15 cellular contexts compared by ENCODE assay signal in genomic region chr20:34999782-35000181, GRCh38. TPM values are rescaled to one million over a fixed set of nuclear protein-coding genes. Genes with fewer than 3 reads are reported as not detected.
DNase-seq lines count a peak whose midpoint lies in the region; ATAC-seq and TF ChIP-seq lines count a peak whose summit lies in the region.
"Had no signal": no experiment of that assay in that cellular context is flagged by ENCODE, and none has a peak within 500 bp of the region (broad histone marks: within the 10 kb centered on the region; RNA-seq: fewer than 3 reads in every experiment).

No MANE protein-coding gene starts in this region.

- no peaks in the 10 kb centered on the region for H3K27me3 Mint-ChIP-seq in activated T-cell treated with anti-CD3 and anti-CD28 coated beads, Interleukin-2, amount 50 U/mL, for 24 hours
- H3K27me3 Mint-ChIP-seq in activated T-cell treated with anti-CD3 and anti-CD28 coated beads, Interleukin-2, amount 50 U/mL, for 72 hours (ENCODE audit: low read depth) = no peaks in the 10 kb centered on the region
- no peaks in the 10 kb centered on the region for H3K27me3 Mint-ChIP-seq in endodermal cell (ENCODE audit: insufficient read depth)

- no peak overlapping the region for H3K9ac ChIP-seq in endodermal cell (ENCODE audit: extremely low read depth, low read length, poor library complexity, severe bottlenecking)
- H3K9ac ChIP-seq: GM23248 had no signal

- in situ Hi-C loops in gastrocnemius medialis (cut with MboI; ENCODE audit: low sequenced_read_pairs in 4 of 4) = no loop called here

- H3K4me3 Mint-ChIP-seq in activated T-cell treated with anti-CD3 and anti-CD28 coated beads, Interleukin-2, amount 50 U/mL, for 24 hours = no peak overlapping the region
- H3K4me3 Mint-ChIP-seq in activated T-cell treated with anti-CD3 and anti-CD28 coated beads, Interleukin-2, amount 50 U/mL, for 72 hours = no peak overlapping the region
- H3K4me3 Mint-ChIP-seq in endodermal cell = no peak overlapping the region
- H3K4me3 Mint-ChIP-seq: CD14-positive monocyte; CD8-positive, alpha-beta T cell had no signal

- no peaks in the 10 kb centered on the region for H3K9me3 Mint-ChIP-seq in activated T-cell treated with anti-CD3 and anti-CD28 coated beads, Interleukin-2, amount 50 U/mL, for 24 hours
- H3K9me3 Mint-ChIP-seq in activated T-cell treated with anti-CD3 and anti-CD28 coated beads, Interleukin-2, amount 50 U/mL, for 72 hours = no peaks in the 10 kb centered on the region
- H3K9me3 Mint-ChIP-seq in endodermal cell = no peaks in the 10 kb centered on the region
- H3K9me3 Mint-ChIP-seq: CD8-positive, alpha-beta T cell had no signal

- no peak overlapping the region for H2AFZ ChIP-seq in OCI-LY7 (ENCODE audit: low read length)
- H2AFZ ChIP-seq: GM23248 had no signal

- H3K9me2 ChIP-seq in OCI-LY7 (ENCODE audit: insufficient read depth, low read length) = no peaks in the 10 kb centered on the region

- no peak for TF ChIP-seq EP300 in stomach (IDR thresholded peaks at IDR 0.05)

- no peaks in the 10 kb centered on the region for H3K4me1 ChIP-seq in endodermal cell (ENCODE audit: control insufficient read depth, insufficient read depth, low read length)
- H3K4me1 ChIP-seq in gastrocnemius medialis = peaks cover 13 to 15% of the 10 kb centered on the region in 2 donors
- peaks cover 13% of the 10 kb centered on the region for H3K4me1 ChIP-seq in OCI-LY7 (ENCODE audit: insufficient read depth, low read length, poor library complexity, severe bottlenecking)
- peaks cover 10 to 21% (median 12%) of the 10 kb centered on the region in 4 donors for H3K4me1 ChIP-seq in stomach

- TF ChIP-seq CTCF in RWPE1 (conservative IDR thresholded peaks at IDR 0.05; ENCODE audit: low read depth) (no peak), endodermal cell (conservative IDR thresholded peaks at IDR 0.05) (no peak), gastrocnemius medialis (IDR thresholded peaks at IDR 0.05 in 4 of 5, conservative IDR thresholded peaks at IDR 0.05 in 1 of 5) (no peak), OCI-LY7 (conservative IDR thresholded peaks at IDR 0.05; ENCODE audit: low read length) (no peak), stomach (IDR thresholded peaks at IDR 0.05) (no peak)

- H4K20me1 ChIP-seq in OCI-LY7 (ENCODE audit: insufficient read depth, low read length) = no peaks in the 10 kb centered on the region

- DNase-seq in activated T-cell treated with anti-CD3 and anti-CD28 coated beads, Interleukin-2, amount 50 U/mL, for 24 hours = no peak
- no peak for DNase-seq in activated T-cell treated with anti-CD3 and anti-CD28 coated beads, Interleukin-2, amount 50 U/mL, for 72 hours
- DNase-seq in RWPE1 (ENCODE audit: low spot score) (no peak), endodermal cell (no peak), gastrocnemius medialis (no peak), OCI-LY7 (ENCODE audit: low spot score) (no peak), stomach (no peak)
- DNase-seq: CD8-positive, alpha-beta T cell; COR-L47; GF-D8; GM23248 had no signal

- H3K27ac ChIP-seq in RWPE1 = peak overlapping the region; percentile 12
- no peak overlapping the region for H3K27ac ChIP-seq in endodermal cell (ENCODE audit: low read depth, low read length)
- peak overlapping the region; percentile 72 to 91 (median 84) for H3K27ac ChIP-seq in gastrocnemius medialis
- no peak overlapping the region for H3K27ac ChIP-seq in OCI-LY7 (ENCODE audit: low read depth, low read length, poor library complexity, severe bottlenecking)
- H3K27ac ChIP-seq in stomach = no peak overlapping the region
- H3K27ac ChIP-seq: 22Rv1, GM23248 had no signal

- H3K4me3 ChIP-seq in endodermal cell (ENCODE audit: low read length) (no peak overlapping the region), gastrocnemius medialis (no peak overlapping the region), OCI-LY7 (ENCODE audit: low read depth, low read length, poor library complexity, severe bottlenecking) (no peak overlapping the region), stomach (no peak overlapping the region)
- H3K4me3 ChIP-seq: GM23248 had no signal

- H3K79me2 ChIP-seq in OCI-LY7 (ENCODE audit: insufficient read depth, low read depth, low read length) = no peaks in the 10 kb centered on the region

- no peak for ATAC-seq in activated T-cell treated with anti-CD3 and anti-CD28 coated beads, Interleukin-2, amount 50 U/mL, for 72 hours (replicated peaks in 1 of 2)
- ATAC-seq in gastrocnemius medialis (peak in 1 of 2 donors; percentile 5), HG02610 (IDR thresholded peaks at IDR 0.05; ENCODE audit: unreplicated experiment) (no peak)
- ATAC-seq: CD8-positive, alpha-beta T cell; HCT116 had no signal

- no TSS peak for BruUV-seq in OCI-LY7 (replicated peaks; lab: Mats Ljungman, UMichigan)

- CTCF ChIA-PET in RWPE1 (lab: Yijun Ruan, JAX) (interaction anchor here (1.4 kb wide), 1 partner anchor 126 kb away, joined by 6 read pairs; no protein-coding TSS in a partner anchor), OCI-LY7 (lab: Charles Lee; ENCODE audit: unreplicated experiment) (no interaction called here)

- no peak for TF ChIP-seq POLR2A in gastrocnemius medialis (IDR thresholded peaks at IDR 0.05)
- TF ChIP-seq POLR2A in stomach (IDR thresholded peaks at IDR 0.05) = no peak

- H3K4me2 ChIP-seq in OCI-LY7 (ENCODE audit: low read length) = no peak overlapping the region

- H3K4me1 Mint-ChIP-seq in activated T-cell treated with anti-CD3 and anti-CD28 coated beads, Interleukin-2, amount 50 U/mL, for 24 hours (ENCODE audit: low read depth) = no peaks in the 10 kb centered on the region
- H3K4me1 Mint-ChIP-seq in activated T-cell treated with anti-CD3 and anti-CD28 coated beads, Interleukin-2, amount 50 U/mL, for 72 hours (ENCODE audit: low read depth) = peaks cover 8% of the 10 kb centered on the region
- H3K4me1 Mint-ChIP-seq in endodermal cell = peaks cover 5% of the 10 kb centered on the region
- H3K4me1 Mint-ChIP-seq: CD14-positive monocyte had no signal

- H3K27ac Mint-ChIP-seq in activated T-cell treated with anti-CD3 and anti-CD28 coated beads, Interleukin-2, amount 50 U/mL, for 24 hours = peak overlapping the region; percentile 22
- H3K27ac Mint-ChIP-seq in activated T-cell treated with anti-CD3 and anti-CD28 coated beads, Interleukin-2, amount 50 U/mL, for 72 hours = no peak overlapping the region
- peak overlapping the region; percentile 48 for H3K27ac Mint-ChIP-seq in endodermal cell
- H3K27ac Mint-ChIP-seq: CD8-positive, alpha-beta T cell had no signal

- no peaks in the 10 kb centered on the region for H3K27me3 ChIP-seq in endodermal cell (ENCODE audit: control insufficient read depth, insufficient read depth, low read length, poor library complexity, severe bottlenecking)
- no peaks in the 10 kb centered on the region for H3K27me3 ChIP-seq in gastrocnemius medialis
- no peaks in the 10 kb centered on the region for H3K27me3 ChIP-seq in stomach

- H3K9me3 ChIP-seq in endodermal cell (ENCODE audit: control insufficient read depth, low read length) = no peaks in the 10 kb centered on the region
- no peaks in the 10 kb centered on the region for H3K9me3 ChIP-seq in gastrocnemius medialis
- H3K9me3 ChIP-seq in OCI-LY7 (ENCODE audit: low read length) = no peaks in the 10 kb centered on the region
- no peaks in the 10 kb centered on the region for H3K9me3 ChIP-seq in stomach

- peaks cover 48% of the 10 kb centered on the region for H3K36me3 ChIP-seq in endodermal cell (ENCODE audit: control insufficient read depth, insufficient read depth, low read length)
- peaks cover 0 to 67% of the 10 kb centered on the region in 2 donors for H3K36me3 ChIP-seq in gastrocnemius medialis
- peaks cover 38% of the 10 kb centered on the region for H3K36me3 ChIP-seq in OCI-LY7 (ENCODE audit: insufficient read depth, low read length)
- peaks cover 75 to 98% (median 96%) of the 10 kb centered on the region in 4 donors for H3K36me3 ChIP-seq in stomach

- POLR2A ChIA-PET in RWPE1 (lab: Yijun Ruan, JAX; ENCODE audit: low non-redundant PET) = no interaction called here
- POLR2A ChIA-PET in OCI-LY7 (lab: Charles Lee) = no interaction called here

- intact Hi-C loops in gastrocnemius medialis (cut with DNase I; ENCODE audit: low total_unique reads) = no loop called here
- intact Hi-C loops in OCI-LY7 (cut with micrococcal nuclease; ENCODE audit: unreplicated experiment) = no loop called here
- intact Hi-C loops in stomach (cut with DNase I; ENCODE audit: low total_unique reads) = no loop called here

- peaks cover 87% of the 10 kb centered on the region for H3K36me3 Mint-ChIP-seq in activated T-cell treated with anti-CD3 and anti-CD28 coated beads, Interleukin-2, amount 50 U/mL, for 24 hours (ENCODE audit: low read depth)
- peaks cover 5 to 11% of the 10 kb centered on the region in 2 donors for H3K36me3 Mint-ChIP-seq in activated T-cell treated with anti-CD3 and anti-CD28 coated beads, Interleukin-2, amount 50 U/mL, for 72 hours (ENCODE audit: insufficient read depth in 2 of 2)
- peaks cover 74% of the 10 kb centered on the region for H3K36me3 Mint-ChIP-seq in endodermal cell (ENCODE audit: low read depth)

- 91 to 94% methylated on average over 8 to 10 of the region's 10 CpGs for WGBS in endodermal cell (ENCODE audit: insufficient coverage in 1 of 2, insufficient read length in 1 of 2), 2 experiments
- WGBS in stomach, 5 donors = 68 to 84% (median 79%) methylated on average over 9 to 10 of the region's 10 CpGs

RNA-seq across cellular contexts. Expression of gene MYH7B, which starts 44.1 kb away (rescaled TPM):
- 1 to 10 TPM in 1 of 2 donors, under 1 TPM in 1; 0.46 to 1.2 TPM for total RNA-seq in activated T-cell treated with anti-CD3 and anti-CD28 coated beads, Interleukin-2, amount 50 U/mL, for 72 hours
- total RNA-seq in endodermal cell (under 1 TPM; 0.37 to 0.49 TPM), gastrocnemius medialis (1 to 10 TPM; 1.6 to 8.5 (median 3.3) TPM), OCI-LY7 (2022) (0.63 and 0.70 TPM in 2 replicates), stomach (1 to 10 TPM in 1 of 5 donors, under 1 TPM in 2, not detected in 2; 0.45 to 1.5 (median 0.58) TPM)
- polyA plus RNA-seq in endodermal cell (2013, experiment 1 of 2) = 0.78 TPM
- 0.62 TPM for polyA plus RNA-seq in endodermal cell (2013, experiment 2 of 2)
- 0.08 and 0.79 TPM in 2 replicates for total RNA-seq in OCI-LY7 (2014; rRNA removed; shearing (Covaris generic))
- polyA plus RNA-seq in stomach = under 1 TPM; 0.15 to 0.68 (median 0.60) TPM
- polyA plus RNA-seq: CD14-positive monocyte had no signal

RNA-seq across cellular contexts. Expression of gene GSS, which starts 44.2 kb away (rescaled TPM):
- total RNA-seq in activated T-cell treated with anti-CD3 and anti-CD28 coated beads, Interleukin-2, amount 50 U/mL, for 72 hours = 10 to 100 TPM; 60.6 to 66.0 TPM
- total RNA-seq in endodermal cell (10 to 100 TPM; 60.8 to 71.3 TPM), gastrocnemius medialis (10 to 100 TPM; 14.1 to 33.0 (median 23.8) TPM), OCI-LY7 (2022) (78.7 and 103 TPM in 2 replicates), stomach (100 to 1,000 TPM in 1 of 5 donors, 10 to 100 TPM in 4; 18.1 to 199 (median 54.6) TPM)
- 43.8 TPM for polyA plus RNA-seq in endodermal cell (2013, experiment 1 of 2)
- polyA plus RNA-seq in endodermal cell (2013, experiment 2 of 2) = 41.5 TPM
- 91.4 and 105 TPM in 2 replicates for total RNA-seq in OCI-LY7 (2014; rRNA removed; shearing (Covaris generic))
- polyA plus RNA-seq in stomach = 10 to 100 TPM; 41.5 to 45.8 (median 41.6) TPM

Comparison
In these comparisons a context has a peak if more than half of its experiments do, and no peak if none do; other contexts are left out.
1. H3K27ac ChIP-seq: peak in RWPE1 (single experiment) and gastrocnemius medialis (4 of 4); none in endodermal cell (single experiment), OCI-LY7 (single experiment) and stomach (0 of 5).